In the genomic region with DNA sequence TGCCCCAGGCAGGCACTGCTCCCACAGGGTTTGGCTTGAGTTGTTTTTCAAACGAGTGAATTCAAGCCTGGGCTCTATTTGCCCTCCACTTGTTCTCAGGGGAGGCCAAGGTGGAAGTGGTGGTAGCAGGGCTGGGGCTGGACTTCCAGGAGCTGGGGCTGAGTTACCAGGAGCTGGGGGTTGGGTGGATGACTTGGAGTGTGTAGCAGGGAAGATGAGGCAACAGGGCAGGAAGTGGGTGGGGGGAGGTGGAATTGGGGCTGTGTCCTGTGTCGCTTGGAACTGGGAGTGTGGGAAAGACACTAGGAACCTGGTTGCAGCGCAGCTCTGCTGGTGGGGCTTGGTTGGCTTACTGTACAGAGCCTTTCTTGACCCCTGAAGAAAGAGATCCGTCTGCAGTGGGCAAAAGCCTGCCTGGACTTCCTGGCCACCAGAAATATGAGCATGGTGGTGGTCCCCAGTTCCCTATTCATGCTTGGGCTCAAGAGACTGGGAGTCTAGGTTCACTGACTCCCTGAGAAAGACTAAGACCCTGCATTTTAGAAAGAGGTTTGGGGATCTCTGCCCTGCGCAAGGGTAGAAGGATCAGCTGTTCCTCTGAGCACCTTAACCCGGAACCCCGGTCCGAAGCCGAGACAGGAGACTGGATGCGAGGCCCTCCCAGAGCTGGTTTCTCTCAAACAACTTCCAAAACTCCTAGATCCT, we compare ENCODE assay signal across 1 cellular context.
TF ChIP-seq lines count a peak whose summit lies in the region.

No MANE protein-coding gene starts in this region.

TF ChIP-seq in H1, 55 proteins besides CTCF, POLR2A, EP300 and RAD21:
- TF ChIP-seq RNF2 (IDR thresholded peaks at IDR 0.05; ENCODE audit: borderline replicate concordance, low read depth, low read length, missing control alignments, poor library complexity, severe bottlenecking) (peak; percentile 9), E2F6 (IDR thresholded peaks at IDR 0.05) (no peak)
